ENCODE assay signal across 33 cellular contexts in the genomic region with DNA sequence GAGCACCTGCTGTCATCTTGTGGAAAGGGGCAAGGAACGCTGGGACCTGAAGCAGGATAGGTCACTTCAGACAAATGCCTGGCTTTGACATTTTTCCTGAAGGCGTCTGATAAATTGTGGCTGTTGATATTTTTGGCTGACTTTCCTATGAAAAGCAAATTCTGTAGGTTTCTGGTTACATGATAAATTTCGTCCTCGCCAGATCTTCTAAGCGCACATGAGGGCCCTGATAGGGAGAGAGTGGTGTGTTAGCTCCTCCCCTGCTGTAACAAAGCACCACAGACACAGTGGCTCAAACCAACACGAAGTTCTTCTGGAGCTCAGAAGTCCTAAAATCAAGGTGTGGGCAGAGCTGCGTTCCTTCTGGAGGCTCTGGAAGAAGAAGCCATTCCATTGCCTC. TPM values are rescaled to one million over a fixed set of nuclear protein-coding genes. Genes with fewer than 3 reads are reported as not detected.
"Had no signal": no experiment of that assay in that cellular context is flagged by ENCODE, and none has a peak within 500 bp of the region (broad histone marks: within the 10 kb centered on the region; RNA-seq: fewer than 3 reads in every experiment).

No MANE protein-coding gene starts in this region.

- H3K9me3 ChIP-seq: heart right ventricle, neutrophil, ovary, prostate gland, SK-N-SH, testis, transverse colon, uterus had no signal

- H3K4me1 ChIP-seq: foreskin keratinocyte, prostate gland, testis, transverse colon had no signal

- H3K27me3 ChIP-seq: heart right ventricle, neutrophil, ovary, testis, transverse colon, uterus had no signal

- H3K9ac ChIP-seq: SK-N-SH had no signal

- H3K36me3 ChIP-seq: heart right ventricle, neutrophil, ovary, prostate gland, transverse colon, uterus, WERI-Rb-1 had no signal

- H3K27me3 Mint-ChIP-seq: naive thymus-derived CD8-positive, alpha-beta T cell had no signal

- H3K36me3 Mint-ChIP-seq: naive thymus-derived CD8-positive, alpha-beta T cell had no signal

- DNase-seq: activated CD4-positive, alpha-beta memory T cell treated with anti-CD3 and anti-CD28 coated beads, Interleukin-2, amount 10 ng/mL, durations not matched to agents 7 days and 5 days; activated CD4-positive, alpha-beta T cell treated with anti-CD3 and anti-CD28 coated beads, Interleukin-2, amount 10 ng/mL, durations not matched to agents 7 days and 5 days; activated CD4-positive, CD25-positive, alpha-beta regulatory T cell treated with anti-CD3 and anti-CD28 coated beads, Interleukin-2, amount 50 U/mL, for 72 hours; activated naive CD4-positive, alpha-beta T cell treated with Interleukin-2 at 50 U/mL for 16 hours; activated T-cell treated with anti-CD3 and anti-CD28 coated beads, Interleukin-2, amount 50 U/mL, for 48 hours; amniotic stem cell; caudate nucleus; dermis blood vessel endothelial cell; effector CD8-positive, alpha-beta T cell; foreskin keratinocyte; heart right ventricle; left ventricle myocardium superior; midbrain; naive thymus-derived CD8-positive, alpha-beta T cell; ovary; retina; SK-N-SH; stimulated activated CD4-positive, alpha-beta T cell treated with anti-CD3 and anti-CD28 coated beads, Interleukin-12 subunit alpha, Interleukin-12 subunit beta, amount 100 ng/mL, for 4 hours; stimulated activated CD4-positive, alpha-beta T cell treated with anti-CD3 and anti-CD28 coated beads, Interleukin-4, amount 100 ng/mL, for 1 hour; stimulated activated naive CD8-positive, alpha-beta T cell treated with anti-CD3 and anti-CD28 coated beads, Interleukin-15, Interleukin-2, amounts not matched to agents 100 U/mL and 50 U/mL, for 24 hours; SW 1271; T-helper 9 cell; testis; transverse colon; uterus; WERI-Rb-1 had no signal

- H3K4me2 ChIP-seq: SK-N-SH had no signal

- H3K27ac ChIP-seq: foreskin keratinocyte, heart right ventricle, neutrophil, ovary, prostate gland, skin epidermis, testis, transverse colon, uterus, WERI-Rb-1 had no signal

- H3K4me3 Mint-ChIP-seq: activated CD4-positive, alpha-beta memory T cell treated with anti-CD3 and anti-CD28 coated beads, Interleukin-2, amount 10 ng/mL, durations not matched to agents 7 days and 5 days; activated CD4-positive, alpha-beta T cell treated with anti-CD3 and anti-CD28 coated beads, Interleukin-2, amount 10 ng/mL, durations not matched to agents 7 days and 5 days; naive thymus-derived CD8-positive, alpha-beta T cell; T-helper 1 cell treated with Interleukin-12 subunit alpha and Interleukin-12 subunit beta and Interleukin-4 antibody, amounts not matched to agents 30 μg/mL and 1 μg/mL, for 36 hours had no signal

- H3K4me3 ChIP-seq: heart right ventricle, ovary, prostate gland, skin epidermis, testis, transverse colon, uterus had no signal

- H3K9me3 Mint-ChIP-seq: activated CD4-positive, alpha-beta memory T cell treated with anti-CD3 and anti-CD28 coated beads, Interleukin-2, amount 10 ng/mL, durations not matched to agents 7 days and 5 days; activated CD4-positive, alpha-beta T cell treated with anti-CD3 and anti-CD28 coated beads, Interleukin-2, amount 10 ng/mL, durations not matched to agents 7 days and 5 days; naive thymus-derived CD8-positive, alpha-beta T cell had no signal

- H3K27ac Mint-ChIP-seq: activated CD4-positive, alpha-beta memory T cell treated with anti-CD3 and anti-CD28 coated beads, Interleukin-2, amount 10 ng/mL, durations not matched to agents 7 days and 5 days; activated CD4-positive, alpha-beta T cell treated with anti-CD3 and anti-CD28 coated beads, Interleukin-2, amount 10 ng/mL, durations not matched to agents 7 days and 5 days; activated T-helper 2 cell treated with anti-CD3 and anti-CD28 coated beads, Interferon-gamma antibody, Interleukin-2, Interleukin-4, amounts not matched to agents 10 μg/mL and 5 μg/mL and 100 μg/mL, durations not matched to agents 14 hours and 24 hours and 36 hours; naive thymus-derived CD8-positive, alpha-beta T cell had no signal

- FAIRE-seq: colon, TTC549 had no signal

RNA-seq across cellular contexts. Expression of a gene that starts 19.6 kb away (rescaled TPM):
- total RNA-seq: foreskin keratinocyte; naive thymus-derived CD8-positive, alpha-beta T cell had no signal
- polyA plus RNA-seq: foreskin keratinocyte; naive thymus-derived CD8-positive, alpha-beta T cell had no signal
